8 cellular contexts compared by ENCODE assay signal in the genomic region with DNA sequence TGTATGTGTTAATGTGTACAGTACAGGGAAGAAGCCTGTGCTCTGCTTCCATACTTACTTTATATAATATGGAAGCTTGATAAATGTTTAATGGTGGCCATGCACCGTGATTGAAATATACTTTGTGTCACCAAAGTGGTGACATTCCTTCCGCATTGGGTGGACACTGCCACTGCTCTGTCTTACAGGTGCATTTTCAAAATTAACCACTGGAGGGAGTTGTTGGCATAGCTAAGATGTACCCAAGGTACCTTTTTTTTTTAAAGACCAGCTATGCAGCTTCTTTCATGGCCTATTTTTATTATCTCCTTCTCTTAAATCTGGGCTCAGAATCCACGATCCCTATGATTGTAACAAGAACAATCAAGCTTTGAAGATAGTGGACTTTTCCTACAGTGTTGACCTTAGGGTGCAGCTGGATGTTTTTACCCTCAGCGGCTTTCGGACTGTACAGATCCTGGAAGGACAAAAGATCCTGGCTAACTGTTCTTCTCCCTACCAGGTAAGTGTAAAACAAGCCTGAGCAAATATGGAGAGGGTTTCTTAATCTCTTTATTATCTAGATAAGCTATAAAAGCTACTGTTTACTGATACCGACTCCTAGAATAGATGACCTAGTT. TPM values are rescaled to one million over a fixed set of nuclear protein-coding genes. Genes with fewer than 3 reads are reported as not detected.
DNase-seq lines count a peak whose midpoint lies in the region; ATAC-seq, FAIRE-seq and TF ChIP-seq lines count a peak whose summit lies in the region.

No MANE protein-coding gene starts in this region.

- no peaks in the 10 kb centered on the region for H3K27me3 Mint-ChIP-seq in MCF 10A (ENCODE audit: insufficient read depth, unreplicated experiment)

- peaks cover 26% of the 10 kb centered on the region for H3K36me3 Mint-ChIP-seq in MCF 10A (ENCODE audit: insufficient read depth, unreplicated experiment)

- H3K9me3 ChIP-seq in spleen, result no peaks in the 10 kb centered on the region

- no peaks in the 10 kb centered on the region for H3K9me3 Mint-ChIP-seq in MCF 10A (ENCODE audit: unreplicated experiment)

- H3K4me3 ChIP-seq in Jurkat, Clone E6-1 (ENCODE audit: low read length), result no peak overlapping the region
- H3K4me3 ChIP-seq in spleen, result no peak overlapping the region

- peak; percentile 65 for DNase-seq in Jurkat, Clone E6-1 (ENCODE audit: low read depth, low spot score)
- DNase-seq in RCC 7860 (ENCODE audit: low spot score) (peak; percentile 44), MCF 10A (ENCODE audit: unreplicated experiment) (peak; percentile 70), iPS-NIHi7 (ENCODE audit: extremely low spot score) (peak; percentile 76), spleen (no peak)

- WGBS in spleen, 5 donors, result 60 to 71% (median 62%) methylated on average over 6 of the region's 6 CpGs

- no peak overlapping the region for H3K4me3 Mint-ChIP-seq in MCF 10A (ENCODE audit: unreplicated experiment)

- H3K4me1 Mint-ChIP-seq in MCF 10A (ENCODE audit: insufficient read depth, unreplicated experiment), result peaks cover 6% of the 10 kb centered on the region

- FAIRE-seq in G401.6 (lab: Jason Lieb, UNC) (peak; percentile 95), RCC 7860 (lab: Jason Lieb, UNC) (peak; percentile 18)

- H3K27ac ChIP-seq in 22Rv1 (no peak overlapping the region), spleen (no peak overlapping the region)

- POLR2A ChIA-PET in MCF 10A (lab: Yijun Ruan, JAX), result interaction anchor here (0.5 to 2.9 kb wide), 8 partner anchors 17 to 150 kb away, joined by 3 to 21 read pairs (median 6); partner anchors contain the start of gene PAK6

- H3K36me3 ChIP-seq in spleen, result peaks cover 0 to 50% (median 0%) of the 10 kb centered on the region in 6 donors

- CTCF ChIA-PET in MCF 10A (lab: Yijun Ruan, JAX), result interaction anchor here (0.6 to 21.1 kb wide), 56 partner anchors 8 to 431 kb away, joined by 3 to 657 read pairs (median 6); partner anchors contain the start of genes BUB1B, CCDC9B, PAK6 and SRP14

- no peak for ATAC-seq in HG03460 (IDR thresholded peaks at IDR 0.05; ENCODE audit: unreplicated experiment)

- no peak for TF ChIP-seq POLR2A in spleen (IDR thresholded peaks at IDR 0.05)

- H3K27me3 ChIP-seq in spleen (replicated peaks in 1 of 7), result no peaks in the 10 kb centered on the region

- H3K27ac Mint-ChIP-seq in MCF 10A (ENCODE audit: low read depth, unreplicated experiment), result no peak overlapping the region

- intact Hi-C loops in MCF 10A (cut with micrococcal nuclease) (loop anchor here (1.0 kb wide), 2 partner anchors 57 to 172 kb away; no protein-coding TSS in a partner anchor), spleen (cut with DNase I; ENCODE audit: low total_unique reads) (loop anchor here (2.0 to 5.0 kb wide), 2 partner anchors 55 to 172 kb away; no protein-coding TSS in a partner anchor)

- TF ChIP-seq CTCF in 22Rv1 (IDR thresholded peaks at IDR 0.05), result peak; percentile 89
- TF ChIP-seq CTCF in MCF 10A (IDR thresholded peaks at IDR 0.05; ENCODE audit: unreplicated experiment), result peak; percentile 91
- peak; percentile 79 to 95 (median 88) for TF ChIP-seq CTCF in spleen (IDR thresholded peaks at IDR 0.05 in 8 of 11, conservative IDR thresholded peaks at IDR 0.05 in 3 of 11)

- H3K4me1 ChIP-seq in spleen, result peaks cover 0 to 3% (median 0%) of the 10 kb centered on the region in 6 donors

- BruUV-seq in MCF 10A (replicated peaks; lab: Mats Ljungman, UMichigan), result no TSS peak

RNA-seq across cellular contexts. Expression of gene PAK6, which starts 21.6 kb away (rescaled TPM):
- 5.6 TPM for polyA plus RNA-seq in Jurkat, Clone E6-1 (2012; ENCODE audit: insufficient read depth, insufficient read length)
- total RNA-seq in MCF 10A (2022), result 9.3 and 9.5 TPM in 2 replicates
- total RNA-seq in spleen, result 1 to 10 TPM; 1.5 to 5.4 (median 2.0) TPM
- under 1 TPM; 0.24 to 0.46 (median 0.38) TPM for polyA plus RNA-seq in spleen

RNA-seq across cellular contexts. Expression of gene BUB1B, which starts 56.4 kb away (rescaled TPM):
- 138 TPM for polyA plus RNA-seq in Jurkat, Clone E6-1 (2012; ENCODE audit: insufficient read depth, insufficient read length)
- total RNA-seq in MCF 10A (2022) (24.4 and 30.9 TPM in 2 replicates), spleen (10 to 100 TPM in 3 of 7 donors, 1 to 10 TPM in 4; 3.0 to 11.8 (median 8.5) TPM)
- polyA plus RNA-seq in spleen, result 1 to 10 TPM; 1.2 to 4.7 (median 2.3) TPM
